18 cellular contexts compared by ENCODE assay signal in genomic region chr7:77858278-77858677, GRCh38. TPM values are rescaled to one million over a fixed set of nuclear protein-coding genes. Genes with fewer than 3 reads are reported as not detected.
DNase-seq lines count a peak whose midpoint lies in the region; ATAC-seq and FAIRE-seq lines count a peak whose summit lies in the region.
"Had no signal": no experiment of that assay in that cellular context is flagged by ENCODE, and none has a peak within 500 bp of the region (broad histone marks: within the 10 kb centered on the region; RNA-seq: fewer than 3 reads in every experiment).

No MANE protein-coding gene starts in this region.

- H3K36me3 Mint-ChIP-seq in naive thymus-derived CD8-positive, alpha-beta T cell = peaks cover 0 to 22% (median 17%) of the 10 kb centered on the region in 3 donors

- peak; percentile 67 for FAIRE-seq in GM18507 (lab: Jason Lieb, UNC)

- H3K4me3 Mint-ChIP-seq in naive thymus-derived CD8-positive, alpha-beta T cell = no peak overlapping the region
- H3K4me3 Mint-ChIP-seq: activated T-cell treated with anti-CD3 and anti-CD28 coated beads, Interleukin-2, amount 50 U/mL, for 24 hours; CD14-positive monocyte; immature natural killer cell; mesothelial cell of epicardium had no signal

- no peaks in the 10 kb centered on the region for H3K27me3 Mint-ChIP-seq in naive thymus-derived CD8-positive, alpha-beta T cell
- H3K27me3 Mint-ChIP-seq: activated T-cell treated with anti-CD3 and anti-CD28 coated beads, Interleukin-2, amount 50 U/mL, for 24 hours had no signal

- H3K9me3 Mint-ChIP-seq in naive thymus-derived CD8-positive, alpha-beta T cell = no peaks in the 10 kb centered on the region
- H3K9me3 Mint-ChIP-seq: activated T-cell treated with anti-CD3 and anti-CD28 coated beads, Interleukin-2, amount 50 U/mL, for 24 hours; immature natural killer cell; mesothelial cell of epicardium had no signal

- POLR2A ChIA-PET in naive thymus-derived CD8-positive, alpha-beta T cell (lab: Charles Lee) = no interaction called here

- H3K4me1 Mint-ChIP-seq in naive thymus-derived CD8-positive, alpha-beta T cell = peaks cover 11 to 47% (median 26%) of the 10 kb centered on the region in 4 donors

- peak overlapping the region in 6 of 10 donors; percentile 3 to 66 (median 44) for H3K27ac Mint-ChIP-seq in naive thymus-derived CD8-positive, alpha-beta T cell
- H3K27ac Mint-ChIP-seq: mesothelial cell of epicardium had no signal

- DNase-seq in GM18507 (ENCODE audit: extremely low spot score, insufficient read length, low read depth) = no peak
- DNase-seq in naive thymus-derived CD8-positive, alpha-beta T cell = no peak
- DNase-seq in UCSD-AML1 (lab: John Stamatoyannopoulos, UW; ENCODE audit: unreplicated experiment) = no peak
- no peak for DNase-seq in NCI-H345 treated with DMSO at 0.1 percent for 48 hours (lab: John Stamatoyannopoulos, UW; ENCODE audit: unreplicated experiment)
- DNase-seq: activated CD4-positive, CD25-positive, alpha-beta regulatory T cell; activated T-cell treated with anti-CD3 and anti-CD28 coated beads, Interleukin-2, amount 50 U/mL, for 24 hours; effector CD4-positive, alpha-beta T cell; foreskin fibroblast; immature natural killer cell; NCI-H2107; posterior cingulate gyrus; SK-N-SH; stimulated activated CD4-positive, alpha-beta T cell treated with anti-CD3 and anti-CD28 coated beads, Interleukin-12 subunit alpha, Interleukin-12 subunit beta, amount 100 ng/mL, for 4 hours had no signal

- ATAC-seq in GM21423 (IDR thresholded peaks at IDR 0.05; ENCODE audit: unreplicated experiment) (peak; percentile 61), HG03442 (IDR thresholded peaks at IDR 0.05; ENCODE audit: unreplicated experiment) (peak; percentile 70), GM18519 (IDR thresholded peaks at IDR 0.05; ENCODE audit: low FRiP score, unreplicated experiment) (no peak)
- ATAC-seq in naive thymus-derived CD8-positive, alpha-beta T cell = no peak

RNA-seq across cellular contexts. Expression of gene PHTF2, which starts 59.7 kb away (rescaled TPM):
- 10 to 100 TPM; 12.3 to 14.8 TPM for total RNA-seq in naive thymus-derived CD8-positive, alpha-beta T cell
- polyA plus RNA-seq in naive thymus-derived CD8-positive, alpha-beta T cell = 1 to 10 TPM; 4.5 to 4.9 (median 4.7) TPM

Comparison
In these comparisons a context has a peak if more than half of its experiments do, and no peak if none do; other contexts are left out.
1. ATAC-seq: peak in GM21423 (single experiment) and HG03442 (single experiment); none in naive thymus-derived CD8-positive, alpha-beta T cell (0 of 2) and GM18519 (single experiment).